In the genomic region with DNA sequence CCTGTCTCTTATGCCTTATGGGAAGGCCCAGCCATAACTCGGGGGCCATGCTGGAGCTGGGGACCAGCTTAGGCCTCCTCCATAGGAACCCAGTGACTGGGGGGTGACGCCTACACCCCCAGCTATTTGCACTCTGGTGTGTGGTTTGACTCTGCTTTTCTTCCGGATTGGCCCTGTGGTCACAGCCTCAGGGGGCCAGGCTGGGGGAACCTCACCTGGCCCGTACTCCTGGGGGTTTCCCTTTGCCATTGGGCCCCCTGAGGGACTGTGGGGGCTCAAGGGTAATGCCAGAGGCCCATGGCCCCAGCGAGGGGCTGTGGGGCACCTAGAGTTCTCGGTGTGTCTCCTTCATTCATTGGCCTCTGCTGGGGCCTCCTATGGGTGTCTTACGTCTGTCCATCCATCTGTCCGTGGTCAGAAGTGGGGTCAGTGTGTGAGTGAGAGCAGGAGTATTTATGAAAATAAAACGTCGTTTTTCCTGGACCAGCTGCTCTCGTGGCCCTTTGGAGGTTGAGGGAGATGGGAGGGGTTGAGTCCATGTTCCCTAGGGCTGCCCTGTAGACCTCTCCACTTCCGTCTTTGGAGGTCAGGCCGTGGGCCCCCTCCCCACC, we compare ENCODE assay signal across 8 cellular contexts. TPM values are rescaled to one million over a fixed set of nuclear protein-coding genes. Genes with fewer than 3 reads are reported as not detected.
DNase-seq lines count a peak whose midpoint lies in the region; ATAC-seq, FAIRE-seq and TF ChIP-seq lines count a peak whose summit lies in the region.

No MANE protein-coding gene starts in this region.

- H3K4me3 Mint-ChIP-seq in astrocyte (ENCODE audit: unreplicated experiment) (no peak overlapping the region), nephron progenitor cell (peak overlapping the region; percentile 67)

- no peaks in the 10 kb centered on the region for H3K27me3 Mint-ChIP-seq in astrocyte (ENCODE audit: low read depth, unreplicated experiment)
- H3K27me3 Mint-ChIP-seq in nephron progenitor cell (ENCODE audit: low read depth, poor library complexity), result no peaks in the 10 kb centered on the region

- H3K36me3 Mint-ChIP-seq in astrocyte (ENCODE audit: low read depth, unreplicated experiment), result peaks cover 6% of the 10 kb centered on the region
- H3K36me3 Mint-ChIP-seq in nephron progenitor cell (ENCODE audit: low read depth), result no peaks in the 10 kb centered on the region

- DNase-seq in GM10266 (ENCODE audit: extremely low spot score), result peak; percentile 89
- DNase-seq in GM20000 (ENCODE audit: low spot score), result peak; percentile 90
- no peak for DNase-seq in astrocyte (ENCODE audit: low read depth)
- DNase-seq in nephron progenitor cell, result no peak
- DNase-seq in cortex of kidney (lab: John Stamatoyannopoulos, UW), result no peak
- no peak for DNase-seq in NCI-H1694 treated with DMSO at 0.1 percent for 48 hours (lab: John Stamatoyannopoulos, UW)
- DNase-seq in NCI-H345 (lab: John Stamatoyannopoulos, UW), result no peak

- no peak for TF ChIP-seq CTCF in GM10266 (IDR thresholded peaks at IDR 0.05; ENCODE audit: control insufficient read depth, insufficient read depth, low read depth, missing control alignments)
- no peak for TF ChIP-seq CTCF in GM20000 (IDR thresholded peaks at IDR 0.05; ENCODE audit: extremely low read depth, missing control alignments)
- TF ChIP-seq CTCF in astrocyte (IDR thresholded peaks at IDR 0.05; ENCODE audit: insufficient read depth, low read depth, low read length), result no peak
- TF ChIP-seq CTCF in nephron progenitor cell (IDR thresholded peaks at IDR 0.05), result no peak

- H3K4me1 Mint-ChIP-seq in astrocyte (ENCODE audit: low read depth, unreplicated experiment) (peaks cover 30% of the 10 kb centered on the region), nephron progenitor cell (peaks cover 65% of the 10 kb centered on the region)

- H3K9ac ChIP-seq in astrocyte (ENCODE audit: low read length), result peak overlapping the region; percentile 38

- peak overlapping the region; percentile 79 for H3K4me2 ChIP-seq in astrocyte (ENCODE audit: low read length)

- peak overlapping the region; percentile 41 for H2AFZ ChIP-seq in astrocyte (ENCODE audit: low read depth, low read length)

- no peaks in the 10 kb centered on the region for H3K79me2 ChIP-seq in astrocyte (ENCODE audit: insufficient read depth, low read length)

- peak overlapping the region; percentile 30 for H3K27ac ChIP-seq in astrocyte (ENCODE audit: low read depth, low read length)

- peaks cover 40% of the 10 kb centered on the region for H3K4me1 ChIP-seq in astrocyte (ENCODE audit: insufficient read depth, low read length)

- peak; percentile 48 for ATAC-seq in HG03565 (IDR thresholded peaks at IDR 0.05; ENCODE audit: unreplicated experiment)

- no peaks in the 10 kb centered on the region for H3K9me3 Mint-ChIP-seq in astrocyte (ENCODE audit: unreplicated experiment)
- H3K9me3 Mint-ChIP-seq in nephron progenitor cell, result no peaks in the 10 kb centered on the region

- no peaks in the 10 kb centered on the region for H4K20me1 ChIP-seq in astrocyte (ENCODE audit: insufficient read depth, low read length)

- H3K27me3 ChIP-seq in astrocyte (ENCODE audit: insufficient read depth, low read length), result no peaks in the 10 kb centered on the region

- H3K27ac Mint-ChIP-seq in astrocyte (ENCODE audit: unreplicated experiment) (peak overlapping the region; percentile 34), nephron progenitor cell (peak overlapping the region; percentile 98)

- no peak overlapping the region for H3K4me3 ChIP-seq in astrocyte (ENCODE audit: insufficient read depth, low read depth, low read length)

- no peaks in the 10 kb centered on the region for H3K36me3 ChIP-seq in astrocyte (ENCODE audit: insufficient read depth, low read length)

- FAIRE-seq in astrocyte (lab: Jason Lieb, UNC), result no peak

- no peaks in the 10 kb centered on the region for H3K9me3 ChIP-seq in astrocyte (ENCODE audit: insufficient read depth, low read depth, low read length)

RNA-seq across cellular contexts. Expression of a gene that starts 6.3 kb away (rescaled TPM):
- 26.5 and 31.6 TPM in 2 replicates for total RNA-seq in astrocyte

RNA-seq across cellular contexts. Expression of a gene that starts 24.6 kb away (rescaled TPM):
- total RNA-seq in astrocyte, result 39.9 and 43.1 TPM in 2 replicates

RNA-seq across cellular contexts. Expression of a gene that starts 25.3 kb away (rescaled TPM):
- 18.9 and 22.4 TPM in 2 replicates for total RNA-seq in astrocyte

RNA-seq across cellular contexts. Expression of a gene that starts 42.2 kb away (rescaled TPM):
- total RNA-seq in astrocyte, result 240 and 260 TPM in 2 replicates

RNA-seq across cellular contexts. Expression of a gene that starts 53.0 kb away (rescaled TPM):
- 17.9 and 18.1 TPM in 2 replicates for total RNA-seq in astrocyte

Comparison
In these comparisons a context has a peak if more than half of its experiments do, and no peak if none do; other contexts are left out.
1. DNase-seq: peak in GM10266 (single experiment) and GM20000 (single experiment); none in astrocyte (single experiment), nephron progenitor cell (single experiment), cortex of kidney (single experiment), NCI-H1694 treated with DMSO at 0.1 percent for 48 hours (single experiment) and NCI-H345 (single experiment).